Comparison of ENCODE assay signal across 1 cellular context in genomic region chr9:34169125-34169524, GRCh38.
TF ChIP-seq lines count a peak whose summit lies in the region.

No MANE protein-coding gene starts in this region.

TF ChIP-seq in HepG2, 621 proteins besides CTCF, POLR2A, EP300 and RAD21:
- TF ChIP-seq ZNF225 (CRISPR knock-in tag; IDR thresholded peaks at IDR 0.05): no peak
- TF ChIP-seq ZNF615 (CRISPR knock-in tag; IDR thresholded peaks at IDR 0.05; ENCODE audit: borderline replicate concordance): no peak
- no peak for TF ChIP-seq IRF2 (CRISPR knock-in tag; IDR thresholded peaks at IDR 0.05)
- TF ChIP-seq ZNF782 (CRISPR knock-in tag; IDR thresholded peaks at IDR 0.05; ENCODE audit: borderline replicate concordance): no peak
- peak; percentile 49 for TF ChIP-seq ZNF18 (CRISPR knock-in tag; IDR thresholded peaks at IDR 0.05; ENCODE audit: insufficient replicate concordance)
- TF ChIP-seq MLX (CRISPR knock-in tag; IDR thresholded peaks at IDR 0.05): no peak
- 0 out of 2 replicates have a peak, but pooled peaks have one; percentile 6 for TF ChIP-seq ZBTB38 (CRISPR knock-in tag; IDR thresholded peaks at IDR 0.05)
- 0 out of 2 replicates have a peak, but pooled peaks have one; percentile 13 for TF ChIP-seq ARID4A (CRISPR knock-in tag; IDR thresholded peaks at IDR 0.05; ENCODE audit: borderline replicate concordance)
- no peak for TF ChIP-seq ZNF382 (CRISPR knock-in tag; IDR thresholded peaks at IDR 0.05; ENCODE audit: borderline replicate concordance)
- peak; percentile 28; the same call in 1 of the 2 replicates for TF ChIP-seq ZNF121 (CRISPR knock-in tag; IDR thresholded peaks at IDR 0.05)
- TF ChIP-seq ZNF761 (CRISPR knock-in tag; conservative IDR thresholded peaks at IDR 0.05): no peak
- TF ChIP-seq ZNF557 (CRISPR knock-in tag; IDR thresholded peaks at IDR 0.05): no peak
- TF ChIP-seq ELF3 (CRISPR knock-in tag; IDR thresholded peaks at IDR 0.05): no peak
- TF ChIP-seq HHEX (CRISPR knock-in tag; IDR thresholded peaks at IDR 0.05): no peak
